ENCODE assay signal across 10 cellular contexts in genomic region chr7:47552631-47553030, GRCh38. TPM values are rescaled to one million over a fixed set of nuclear protein-coding genes. Genes with fewer than 3 reads are reported as not detected.
DNase-seq lines count a peak whose midpoint lies in the region; ATAC-seq and TF ChIP-seq lines count a peak whose summit lies in the region.
"Had no signal": no experiment of that assay in that cellular context is flagged by ENCODE, and none has a peak within 500 bp of the region (broad histone marks: within the 10 kb centered on the region; RNA-seq: fewer than 3 reads in every experiment).

No MANE protein-coding gene starts in this region.

- H3K79me2 ChIP-seq in mammary epithelial cell (ENCODE audit: insufficient read depth, low read length), result peaks cover 21% of the 10 kb centered on the region

- intact Hi-C loops in mammary epithelial cell (cut with micrococcal nuclease), result no loop called here

- H3K4me1 Mint-ChIP-seq in stimulated activated naive B cell treated with anti-CD40 and anti-IgM and Interleukin-4, amounts not matched to agents 10 μg/mL and 1 μg/mL and 100 μg/mL, for 72 hours, result peaks cover 21 to 24% of the 10 kb centered on the region in 2 donors
- no peaks in the 10 kb centered on the region for H3K4me1 Mint-ChIP-seq in activated naive CD8-positive, alpha-beta T cell treated with anti-CD3 and anti-CD28 coated beads for 36 hours
- H3K4me1 Mint-ChIP-seq: central memory CD8-positive, alpha-beta T cell had no signal

- H3K27ac ChIP-seq in mammary epithelial cell (ENCODE audit: insufficient read depth, low read depth, low read length), result no peak overlapping the region

- no peak overlapping the region for H3K27ac Mint-ChIP-seq in stimulated activated naive B cell treated with anti-CD40 and anti-IgM and Interleukin-4, amounts not matched to agents 10 μg/mL and 1 μg/mL and 100 μg/mL, for 72 hours
- H3K27ac Mint-ChIP-seq in activated naive CD8-positive, alpha-beta T cell treated with anti-CD3 and anti-CD28 coated beads for 36 hours, result no peak overlapping the region

- in situ Hi-C loops in mammary epithelial cell (cut with MboI; ENCODE audit: low sequenced_read_pairs in 2 of 2), result no loop called here

- no peak overlapping the region for H2AFZ ChIP-seq in mammary epithelial cell (ENCODE audit: low read depth, low read length)

- ATAC-seq in HG03060 (IDR thresholded peaks at IDR 0.05; ENCODE audit: low read depth, unreplicated experiment), result peak; percentile 99
- peak; percentile 99 to 100 for ATAC-seq in stimulated activated naive B cell treated with anti-CD40 and anti-IgM and Interleukin-4, amounts not matched to agents 10 μg/mL and 1 μg/mL and 100 μg/mL, for 72 hours (replicated peaks)
- ATAC-seq: K562 had no signal

- H3K27me3 Mint-ChIP-seq in stimulated activated naive B cell treated with anti-CD40 and anti-IgM and Interleukin-4, amounts not matched to agents 10 μg/mL and 1 μg/mL and 100 μg/mL, for 72 hours, result no peaks in the 10 kb centered on the region
- no peaks in the 10 kb centered on the region for H3K27me3 Mint-ChIP-seq in activated naive CD8-positive, alpha-beta T cell treated with anti-CD3 and anti-CD28 coated beads for 36 hours
- H3K27me3 Mint-ChIP-seq: central memory CD8-positive, alpha-beta T cell had no signal

- no peaks in the 10 kb centered on the region for H3K9me3 ChIP-seq in mammary epithelial cell (replicated peaks; ENCODE audit: insufficient read depth, low read length)

- H4K20me1 ChIP-seq in mammary epithelial cell (ENCODE audit: insufficient read depth, low read length), result no peaks in the 10 kb centered on the region

- H3K4me3 Mint-ChIP-seq in stimulated activated naive B cell treated with anti-CD40 and anti-IgM and Interleukin-4, amounts not matched to agents 10 μg/mL and 1 μg/mL and 100 μg/mL, for 72 hours, result no peak overlapping the region
- H3K4me3 Mint-ChIP-seq in activated naive CD8-positive, alpha-beta T cell treated with anti-CD3 and anti-CD28 coated beads for 36 hours, result no peak overlapping the region
- H3K4me3 Mint-ChIP-seq: central memory CD8-positive, alpha-beta T cell had no signal

- H3K9me3 Mint-ChIP-seq in stimulated activated naive B cell treated with anti-CD40 and anti-IgM and Interleukin-4, amounts not matched to agents 10 μg/mL and 1 μg/mL and 100 μg/mL, for 72 hours, result no peaks in the 10 kb centered on the region
- no peaks in the 10 kb centered on the region for H3K9me3 Mint-ChIP-seq in activated naive CD8-positive, alpha-beta T cell treated with anti-CD3 and anti-CD28 coated beads for 36 hours
- H3K9me3 Mint-ChIP-seq: central memory CD8-positive, alpha-beta T cell had no signal

- TF ChIP-seq CTCF in mammary epithelial cell (conservative IDR thresholded peaks at IDR 0.05 in 1 of 2, IDR thresholded peaks at IDR 0.05 in 1 of 2; ENCODE audit: extremely low read depth in 1 of 2, insufficient read depth in 1 of 2, low read depth in 1 of 2, low read length in 2 of 2), result no peak

- 0% methylated on average over 2 of the region's 3 CpGs for WGBS in mammary epithelial cell (ENCODE audit: low coverage, missing lambda C conversion rate)

- no peak overlapping the region for H3K9ac ChIP-seq in mammary epithelial cell (ENCODE audit: insufficient read depth, low read length)

- CTCF ChIA-PET in mammary epithelial cell (lab: Charles Lee; ENCODE audit: low non-redundant PET), result interaction anchor here (0.6 to 0.8 kb wide), 2 partner anchors 29 to 226 kb away, joined by 4 read pairs; partner anchors contain the start of gene TNS3

- peaks cover 47% of the 10 kb centered on the region for H3K4me1 ChIP-seq in mammary epithelial cell (ENCODE audit: insufficient read depth, low read length)

- DNase-seq in GM19238 (ENCODE audit: insufficient read length, low spot score) (peak; percentile 49), mammary epithelial cell (peak; percentile 71), DMS79 treated with DMSO at 0.1 percent for 48 hours (lab: John Stamatoyannopoulos, UW) (no peak), NCI-H1417 (lab: John Stamatoyannopoulos, UW) (no peak)
- no peak for DNase-seq in stimulated activated naive B cell treated with anti-CD40 and anti-IgM and Interleukin-4, amounts not matched to agents 10 μg/mL and 1 μg/mL and 100 μg/mL, for 72 hours
- DNase-seq in activated naive CD8-positive, alpha-beta T cell treated with anti-CD3 and anti-CD28 coated beads for 36 hours, result no peak
- no peak for DNase-seq in stimulated activated CD4-positive, alpha-beta T cell treated with anti-CD3 and anti-CD28 coated beads, Interleukin-15, amount 100 ng/mL, for 24 hours

- no peaks in the 10 kb centered on the region for H3K27me3 ChIP-seq in mammary epithelial cell (ENCODE audit: insufficient read depth, low read length)

- dilution Hi-C loops in mammary epithelial cell (cut with HindIII; ENCODE audit: low sequenced_read_pairs), result no loop called here

- no TSS peak for BruUV-seq in mammary epithelial cell (replicated peaks; lab: Mats Ljungman, UMichigan)

- H3K36me3 ChIP-seq in mammary epithelial cell (ENCODE audit: insufficient read depth, low read length), result no peaks in the 10 kb centered on the region

- no peaks in the 10 kb centered on the region for H3K36me3 Mint-ChIP-seq in stimulated activated naive B cell treated with anti-CD40 and anti-IgM and Interleukin-4, amounts not matched to agents 10 μg/mL and 1 μg/mL and 100 μg/mL, for 72 hours
- H3K36me3 Mint-ChIP-seq in activated naive CD8-positive, alpha-beta T cell treated with anti-CD3 and anti-CD28 coated beads for 36 hours, result no peaks in the 10 kb centered on the region

- no peak overlapping the region for H3K4me3 ChIP-seq in mammary epithelial cell (replicated peaks in 1 of 3; ENCODE audit: insufficient read depth in 1 of 3, low read depth in 2 of 3, low read length in 3 of 3)
- H3K4me3 ChIP-seq: K562 had no signal

- peak overlapping the region; percentile 17 for H3K4me2 ChIP-seq in mammary epithelial cell (ENCODE audit: insufficient read depth, low read depth, low read length)

RNA-seq across cellular contexts. Expression of gene TNS3, which starts 29.3 kb away (rescaled TPM):
- total RNA-seq in mammary epithelial cell, result 10 to 100 TPM; 15.0 to 43.5 TPM
- polyA plus RNA-seq in mammary epithelial cell, result 12.9 TPM
- 27.8 TPM for polyA minus RNA-seq in mammary epithelial cell
- under 1 TPM; 0.12 to 0.52 TPM for total RNA-seq in activated naive CD8-positive, alpha-beta T cell treated with anti-CD3 and anti-CD28 coated beads for 36 hours
- polyA plus RNA-seq: K562 had no signal

Comparison
In these comparisons a context has a peak if more than half of its experiments do, and no peak if none do; other contexts are left out.
1. DNase-seq: peak in GM19238 (single experiment) and mammary epithelial cell (single experiment); none in stimulated activated naive B cell treated with anti-CD40 and anti-IgM and Interleukin-4, amounts not matched to agents 10 μg/mL and 1 μg/mL and 100 μg/mL, for 72 hours (single experiment), activated naive CD8-positive, alpha-beta T cell treated with anti-CD3 and anti-CD28 coated beads for 36 hours (single experiment), stimulated activated CD4-positive, alpha-beta T cell treated with anti-CD3 and anti-CD28 coated beads, Interleukin-15, amount 100 ng/mL, for 24 hours (single experiment), DMS79 treated with DMSO at 0.1 percent for 48 hours (single experiment) and NCI-H1417 (0 of 3).
2. RNA of gene TNS3, which starts 29.3 kb away (total RNA-seq): 15.0 to 43.5 TPM in mammary epithelial cell; 0.12 to 0.52 TPM in activated naive CD8-positive, alpha-beta T cell treated with anti-CD3 and anti-CD28 coated beads for 36 hours; every median in the first group is over 10 times any median in the second.